In the genomic region with DNA sequence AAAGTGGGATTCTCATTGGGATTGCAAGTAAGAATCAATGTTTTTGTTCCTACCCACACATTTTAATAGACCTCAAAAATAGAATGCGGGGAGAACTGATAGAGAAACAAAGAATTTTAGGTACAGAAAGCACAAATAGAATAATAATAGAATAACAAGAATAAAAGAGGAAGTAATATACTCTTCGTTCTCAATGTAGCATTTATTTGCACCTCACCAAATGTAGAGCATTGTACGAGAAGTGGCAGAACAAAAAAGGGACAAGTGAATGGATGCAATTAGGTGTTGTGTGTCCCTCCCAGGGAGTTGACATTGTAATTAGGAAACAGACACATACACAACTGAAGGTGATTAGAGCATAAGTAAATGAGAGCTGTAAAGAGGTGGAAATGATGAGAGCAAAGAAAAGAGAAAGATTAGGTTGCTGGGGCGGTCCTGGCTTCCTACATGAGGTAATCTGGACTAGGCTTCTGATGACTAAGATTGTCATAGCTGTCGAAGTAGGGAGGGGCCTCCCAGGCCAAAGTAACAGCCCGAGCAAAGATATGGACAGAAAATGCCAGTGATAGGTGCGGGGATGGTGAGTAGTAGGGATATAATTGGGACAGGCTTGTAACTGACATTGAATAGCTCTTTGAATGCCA, we compare ENCODE assay signal across 10 cellular contexts. TPM values are rescaled to one million over a fixed set of nuclear protein-coding genes. Genes with fewer than 3 reads are reported as not detected.
DNase-seq lines count a peak whose midpoint lies in the region; ATAC-seq and TF ChIP-seq lines count a peak whose summit lies in the region.
"Had no signal": no experiment of that assay in that cellular context is flagged by ENCODE, and none has a peak within 500 bp of the region (broad histone marks: within the 10 kb centered on the region; RNA-seq: fewer than 3 reads in every experiment).

No MANE protein-coding gene starts in this region.

- peaks cover 11% of the 10 kb centered on the region for H3K36me3 Mint-ChIP-seq in T-helper 2 cell treated with Interferon-gamma antibody and Interleukin-4, amounts not matched to agents 5 μg/mL and 100 μg/mL, for 36 hours (ENCODE audit: low read depth)
- no peaks in the 10 kb centered on the region for H3K36me3 Mint-ChIP-seq in osteocyte (ENCODE audit: unreplicated experiment)

- H3K4me3 Mint-ChIP-seq in T-helper 2 cell treated with Interferon-gamma antibody and Interleukin-4, amounts not matched to agents 5 μg/mL and 100 μg/mL, for 36 hours: no peak overlapping the region
- no peak overlapping the region for H3K4me3 Mint-ChIP-seq in osteocyte (ENCODE audit: unreplicated experiment)

- TF ChIP-seq CTCF in ascending aorta (IDR thresholded peaks at IDR 0.05) (no peak), psoas muscle (IDR thresholded peaks at IDR 0.05) (no peak), osteocyte (IDR thresholded peaks at IDR 0.05) (no peak)

- peak overlapping the region; percentile 30 to 31 for H3K27ac ChIP-seq in ascending aorta
- H3K27ac ChIP-seq in psoas muscle: peak overlapping the region; percentile 33

- no peaks in the 10 kb centered on the region for H3K27me3 Mint-ChIP-seq in T-helper 2 cell treated with Interferon-gamma antibody and Interleukin-4, amounts not matched to agents 5 μg/mL and 100 μg/mL, for 36 hours (ENCODE audit: low read depth)
- H3K27me3 Mint-ChIP-seq in osteocyte (ENCODE audit: unreplicated experiment): no peaks in the 10 kb centered on the region

- H3K9me3 Mint-ChIP-seq in T-helper 2 cell treated with Interferon-gamma antibody and Interleukin-4, amounts not matched to agents 5 μg/mL and 100 μg/mL, for 36 hours: no peaks in the 10 kb centered on the region
- H3K9me3 Mint-ChIP-seq in osteocyte (ENCODE audit: unreplicated experiment): no peaks in the 10 kb centered on the region

- peaks cover 32% of the 10 kb centered on the region for H3K4me1 Mint-ChIP-seq in T-helper 2 cell treated with Interferon-gamma antibody and Interleukin-4, amounts not matched to agents 5 μg/mL and 100 μg/mL, for 36 hours (ENCODE audit: low read depth)
- peaks cover 16% of the 10 kb centered on the region for H3K4me1 Mint-ChIP-seq in osteocyte (ENCODE audit: unreplicated experiment)

- H3K9me3 ChIP-seq in ascending aorta (no peaks in the 10 kb centered on the region), psoas muscle (no peaks in the 10 kb centered on the region)

- DNase-seq in T-helper 2 cell treated with Interferon-gamma antibody and Interleukin-4, amounts not matched to agents 5 μg/mL and 100 μg/mL, for 36 hours (ENCODE audit: low spot score): no peak
- DNase-seq in T-helper 2 cell: no peak
- no peak for DNase-seq in ascending aorta (ENCODE audit: low spot score in 2 of 2)
- peak in 1 of 2 donors; percentile 17 for DNase-seq in psoas muscle
- DNase-seq in SW480 (ENCODE audit: low spot score): no peak
- DNase-seq in NCI-H345 (lab: John Stamatoyannopoulos, UW): no peak
- no peak for DNase-seq in osteocyte (ENCODE audit: extremely low spot score, unreplicated experiment)
- DNase-seq: activated T-cell treated with anti-CD3 and anti-CD28 coated beads for 4 hours, NCI-H2171 treated with DMSO at 0.1 percent for 48 hours had no signal

- no peaks in the 10 kb centered on the region for H3K27me3 ChIP-seq in ascending aorta
- peaks cover 0 to 5% (median 0%) of the 10 kb centered on the region in 3 donors for H3K27me3 ChIP-seq in psoas muscle (ENCODE audit: insufficient read depth in 3 of 3, low read length in 2 of 3)

- peak overlapping the region; percentile 48 for H3K27ac Mint-ChIP-seq in T-helper 2 cell treated with Interferon-gamma antibody and Interleukin-4, amounts not matched to agents 5 μg/mL and 100 μg/mL, for 36 hours
- no peak overlapping the region for H3K27ac Mint-ChIP-seq in osteocyte (ENCODE audit: unreplicated experiment)

- intact Hi-C loops in ascending aorta (cut with DNase I) (no loop called here), psoas muscle (cut with DNase I) (no loop called here)

- WGBS in psoas muscle, 3 donors: 45 to 68% (median 54%) methylated on average over 7 of the region's 7 CpGs

- H3K36me3 ChIP-seq in ascending aorta: no peaks in the 10 kb centered on the region
- no peaks in the 10 kb centered on the region for H3K36me3 ChIP-seq in psoas muscle (ENCODE audit: insufficient read depth in 1 of 2, low read depth in 1 of 2)

- H3K4me1 ChIP-seq in ascending aorta (peaks cover 0 to 17% of the 10 kb centered on the region in 2 donors), psoas muscle (peaks cover 12% of the 10 kb centered on the region)

- H3K4me3 ChIP-seq in ascending aorta: no peak overlapping the region
- H3K4me3 ChIP-seq in psoas muscle: no peak overlapping the region

- ATAC-seq in HG02870 (IDR thresholded peaks at IDR 0.05; ENCODE audit: unreplicated experiment) (peak; percentile 45), psoas muscle (peak; percentile 73 to 92 (median 84))

RNA-seq across cellular contexts. Expression of a gene that starts 10.4 kb away (rescaled TPM):
- total RNA-seq in ascending aorta (1.5 TPM), psoas muscle (10 to 100 TPM; 13.2 to 15.3 (median 14.2) TPM), osteocyte (25.6 and 32.9 TPM in 2 replicates)
- polyA plus RNA-seq in psoas muscle: 10 to 100 TPM; 13.0 to 25.4 (median 22.8) TPM

RNA-seq across cellular contexts. Expression of a gene that starts 35.1 kb away (rescaled TPM):
- total RNA-seq in ascending aorta: 8.0 TPM
- total RNA-seq in psoas muscle: 1 to 10 TPM; 3.4 to 6.3 (median 5.0) TPM
- 1 to 10 TPM; 2.1 to 4.7 (median 3.9) TPM for polyA plus RNA-seq in psoas muscle
- total RNA-seq in osteocyte: 14.7 and 14.8 TPM in 2 replicates

RNA-seq across cellular contexts. Expression of a gene that starts 35.2 kb away (rescaled TPM):
- total RNA-seq in ascending aorta (8.4 TPM), psoas muscle (1 to 10 TPM; 7.2 to 8.2 (median 7.8) TPM), osteocyte (15.2 and 17.3 TPM in 2 replicates)
- 1 to 10 TPM; 3.3 to 9.5 (median 8.4) TPM for polyA plus RNA-seq in psoas muscle

RNA-seq across cellular contexts. Expression of a gene that starts 46.4 kb away (rescaled TPM):
- total RNA-seq in ascending aorta: 4.5 TPM
- total RNA-seq in psoas muscle: 1 to 10 TPM; 3.5 to 5.2 (median 4.1) TPM
- polyA plus RNA-seq in psoas muscle: 1 to 10 TPM in 2 of 3 donors, under 1 TPM in 1; 0.95 to 2.5 (median 2.2) TPM
- 3.6 and 4.7 TPM in 2 replicates for total RNA-seq in osteocyte
